8 cellular contexts compared by ENCODE assay signal in the genomic region with DNA sequence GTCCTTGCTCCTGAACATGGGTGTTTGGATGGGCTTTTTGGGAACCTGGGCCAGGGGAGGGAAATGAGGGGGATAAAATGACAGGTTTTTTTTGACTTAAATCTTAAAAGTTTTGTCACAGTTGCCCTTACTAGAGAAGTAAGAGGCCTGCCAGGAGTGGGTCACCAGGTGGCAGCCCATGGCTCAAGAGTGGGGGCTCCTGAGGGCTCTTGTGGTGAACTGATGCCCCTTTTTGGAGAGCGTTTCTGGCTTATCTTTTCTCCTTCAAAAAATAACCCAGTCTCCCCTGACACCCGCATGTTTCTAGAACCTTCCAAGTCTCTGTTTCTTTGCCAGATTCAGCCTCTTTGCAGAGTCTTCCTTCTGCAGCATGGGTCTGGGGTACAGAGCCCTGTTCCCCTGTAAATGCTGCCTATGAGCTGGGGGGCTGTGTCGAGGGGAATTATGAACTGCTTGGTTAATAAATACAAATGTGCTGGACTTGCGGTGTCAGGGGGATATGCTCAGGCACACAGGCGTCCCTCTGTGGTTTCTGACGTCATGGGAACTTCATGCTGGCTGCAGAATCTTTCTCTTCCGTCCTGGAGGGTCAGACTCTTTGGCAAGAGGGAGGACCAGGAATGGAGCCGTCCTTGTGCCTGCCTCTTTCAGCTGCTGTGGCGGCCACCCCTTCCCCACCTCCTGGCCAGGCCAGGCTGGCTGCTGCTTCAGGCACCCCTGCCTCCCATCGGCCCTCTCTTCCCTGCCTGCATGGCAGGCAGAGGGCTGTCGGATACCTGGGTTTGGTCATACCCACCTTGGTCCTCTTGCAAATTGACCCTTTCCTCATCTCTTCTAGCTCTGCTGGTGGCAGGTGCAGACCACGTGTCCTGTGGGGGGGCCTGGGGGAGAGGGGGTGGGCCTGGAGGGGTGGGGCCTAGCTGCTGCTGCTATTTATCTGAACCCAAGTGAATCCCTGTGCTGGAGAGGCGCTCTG. TPM values are rescaled to one million over a fixed set of nuclear protein-coding genes. Genes with fewer than 3 reads are reported as not detected.
DNase-seq lines count a peak whose midpoint lies in the region; ATAC-seq and TF ChIP-seq lines count a peak whose summit lies in the region.

No MANE protein-coding gene starts in this region.

- peak overlapping the region; percentile 58 for H3K4me3 ChIP-seq in epithelial cell of proximal tubule (ENCODE audit: low read depth, low read length)
- H3K4me3 ChIP-seq in muscle layer of colon (ENCODE audit: low read depth in 1 of 2, low read length in 2 of 2), result peak overlapping the region; percentile 4 to 62
- H3K4me3 ChIP-seq in urinary bladder (ENCODE audit: low read depth, low read length), result no peak overlapping the region

- peaks cover 76% of the 10 kb centered on the region for H3K4me1 ChIP-seq in muscle layer of colon (ENCODE audit: insufficient read depth, low read length)
- no peaks in the 10 kb centered on the region for H3K4me1 ChIP-seq in urinary bladder (ENCODE audit: insufficient read depth)

- no peaks in the 10 kb centered on the region for H3K9me3 ChIP-seq in muscle layer of colon (ENCODE audit: low read length)

- H3K27me3 ChIP-seq in muscle layer of colon (ENCODE audit: control insufficient read depth in 1 of 2, insufficient read depth in 2 of 2, low read length in 2 of 2), result no peaks in the 10 kb centered on the region

- WGBS in urinary bladder, result 6% methylated on average over 13 of the region's 13 CpGs

- peak overlapping the region; percentile 85 for H3K9ac ChIP-seq in muscle layer of colon (ENCODE audit: low read length)

- DNase-seq in EL (peak; percentile 94), T-helper 22 cell (ENCODE audit: low read depth) (peak; percentile 15), epithelial cell of proximal tubule (ENCODE audit: low read depth) (peak; percentile 87), D341Med (ENCODE audit: low spot score) (no peak)

- ATAC-seq in HG02840 (IDR thresholded peaks at IDR 0.05; ENCODE audit: low FRiP score, unreplicated experiment) (peak; percentile 36), GM19455 (IDR thresholded peaks at IDR 0.05; ENCODE audit: unreplicated experiment) (no peak)

- H3K36me3 ChIP-seq in muscle layer of colon (ENCODE audit: insufficient read depth, low read length) (peaks cover 34% of the 10 kb centered on the region), urinary bladder (ENCODE audit: insufficient read depth) (no peaks in the 10 kb centered on the region)

- peak overlapping the region; percentile 95 for H3K27ac ChIP-seq in muscle layer of colon (ENCODE audit: low read depth, low read length)
- H3K27ac ChIP-seq in urinary bladder (ENCODE audit: low read depth), result peak overlapping the region; percentile 100

- TF ChIP-seq CTCF in epithelial cell of proximal tubule (conservative IDR thresholded peaks at IDR 0.05; ENCODE audit: low read depth, low read length), result no peak

RNA-seq across cellular contexts. Expression of gene PTPA, which starts 30.1 kb away (rescaled TPM):
- total RNA-seq in epithelial cell of proximal tubule, result 184 and 220 TPM in 2 replicates
- 48.5 TPM for total RNA-seq in urinary bladder
- 125 TPM for polyA plus RNA-seq in urinary bladder

RNA-seq across cellular contexts. Expression of gene CRAT, which starts 30.8 kb away (rescaled TPM):
- total RNA-seq in epithelial cell of proximal tubule (27.5 TPM in 2 replicates), urinary bladder (15.0 TPM)
- 70.7 TPM for polyA plus RNA-seq in urinary bladder

RNA-seq across cellular contexts. Expression of gene IER5L, which starts 36.7 kb away (rescaled TPM):
- total RNA-seq in epithelial cell of proximal tubule, result 43.2 and 50.8 TPM in 2 replicates
- 15.2 TPM for total RNA-seq in urinary bladder
- polyA plus RNA-seq in urinary bladder, result 13.3 TPM
